ENCODE assay signal across 8 cellular contexts in the genomic region with DNA sequence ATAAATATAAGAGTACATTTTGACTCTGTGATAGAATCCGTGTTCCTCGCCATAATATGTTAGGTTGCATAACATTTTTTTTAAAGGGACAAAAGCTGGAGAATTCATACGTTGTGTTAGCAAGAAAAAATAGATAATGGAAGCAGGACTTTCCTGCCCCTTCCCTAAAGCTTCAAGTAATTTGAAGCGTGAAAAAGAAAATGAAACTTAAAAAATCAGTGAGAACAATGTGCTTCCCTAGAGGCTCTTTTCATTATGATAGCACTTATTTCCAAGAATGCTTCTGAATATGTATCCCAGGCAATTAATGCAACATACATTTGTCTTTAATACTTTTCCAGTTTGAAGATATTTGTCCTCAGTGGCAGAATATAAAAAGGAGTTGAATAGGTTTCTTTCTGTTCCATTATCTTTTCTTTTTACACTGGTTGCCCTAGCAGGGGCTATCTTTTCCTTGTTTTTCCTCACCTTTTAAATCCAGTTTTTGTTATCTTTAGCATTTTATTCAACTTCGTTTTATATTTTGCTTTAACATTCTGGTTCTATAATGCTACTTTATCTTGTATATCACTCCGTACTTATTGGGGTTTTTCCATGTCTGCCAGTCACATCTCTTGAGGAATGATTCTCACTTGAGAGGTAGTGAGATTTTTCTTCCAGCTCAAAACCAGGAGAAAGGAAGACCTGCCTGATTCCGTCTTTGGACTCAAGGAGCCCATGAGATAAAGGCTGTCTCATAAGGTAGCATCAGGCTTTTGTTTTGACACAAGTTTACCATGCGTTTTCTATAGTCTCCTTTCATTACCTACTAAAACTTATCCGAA.
A peak's percentile ranks its signal among the peaks of the same experiment; 100 is the strongest.
DNase-seq lines count a peak whose midpoint lies in the region; ATAC-seq and TF ChIP-seq lines count a peak whose summit lies in the region.

No MANE protein-coding gene starts in this region.

- H3K36me3 ChIP-seq in Panc1 (ENCODE audit: control insufficient read depth, insufficient read depth, low read length) (no peaks in the 10 kb centered on the region), esophagus squamous epithelium (peaks cover 0 to 7% (median 0%) of the 10 kb centered on the region in 3 donors), prostate gland (no peaks in the 10 kb centered on the region)

- H3K9me3 ChIP-seq in Panc1 (ENCODE audit: control insufficient read depth, insufficient read depth, low read depth, low read length) (no peaks in the 10 kb centered on the region), esophagus squamous epithelium (no peaks in the 10 kb centered on the region), prostate gland (no peaks in the 10 kb centered on the region)

- peak overlapping the region; percentile 55; the same call in 1 of the 2 replicates for H3K27ac ChIP-seq in Panc1 (ENCODE audit: low read length)
- H3K27ac ChIP-seq in esophagus squamous epithelium: peak overlapping the region; percentile 25 to 82 (median 60)
- H3K27ac ChIP-seq in prostate gland: peak overlapping the region; percentile 41 to 56

- CTCF ChIA-PET in Panc1 (lab: Charles Lee): interaction anchor here (0.6 kb wide), 1 partner anchor 1207 kb away, joined by 3 read pairs; no protein-coding TSS in a partner anchor

- TF ChIP-seq POLR2A in esophagus squamous epithelium (IDR thresholded peaks at IDR 0.05): no peak
- no peak for TF ChIP-seq POLR2A in prostate gland (IDR thresholded peaks at IDR 0.05)

- WGBS in esophagus squamous epithelium, 2 donors: 26% methylated on average over 9 of the region's 9 CpGs
- 43% methylated on average over 9 of the region's 9 CpGs for WGBS in prostate gland

- ATAC-seq in Panc1: peak; percentile 45; the same call in 1 of the 2 replicates
- no peak for ATAC-seq in HG03378 (IDR thresholded peaks at IDR 0.05; ENCODE audit: unreplicated experiment)
- ATAC-seq in HG03196 (IDR thresholded peaks at IDR 0.05; ENCODE audit: unreplicated experiment): no peak

- H3K4me3 ChIP-seq in Panc1 (ENCODE audit: low read depth in 2 of 2, low read length in 2 of 2) (peak overlapping the region in 1 of 2 experiments; percentile 3; a peak in 1 of 4 replicates), esophagus squamous epithelium (peak overlapping the region in 3 of 4 donors; percentile 17 to 51 (median 33)), prostate gland (peak overlapping the region; percentile 11 to 12)

- in situ Hi-C loops in Panc1 (cut with HindIII; ENCODE audit: low pct_unique_long_range_greater_than_20kb, low sequenced_read_pairs): no loop called here

- H3K4me1 ChIP-seq in Panc1 (ENCODE audit: control insufficient read depth, insufficient read depth, low read length): peaks cover 18% of the 10 kb centered on the region
- H3K4me1 ChIP-seq in esophagus squamous epithelium: peaks cover 7 to 87% (median 29%) of the 10 kb centered on the region in 3 donors
- H3K4me1 ChIP-seq in prostate gland (replicated peaks): peaks cover 11% of the 10 kb centered on the region

- TF ChIP-seq CTCF in Panc1 (IDR thresholded peaks at IDR 0.05) (no peak), esophagus squamous epithelium (IDR thresholded peaks at IDR 0.05) (no peak), prostate gland (IDR thresholded peaks at IDR 0.05) (no peak)

- DNase-seq in EH (ENCODE audit: low read depth): peak; percentile 37
- no peak for DNase-seq in Panc1 (ENCODE audit: low read depth, low spot score)
- no peak for DNase-seq in esophagus squamous epithelium (lab: John Stamatoyannopoulos, UW)
- no peak for DNase-seq in prostate gland (ENCODE audit: low spot score)
- DNase-seq in GF-D8 (lab: John Stamatoyannopoulos, UW): no peak
- DNase-seq in central memory CD4-positive, alpha-beta T cell: no peak

- POLR2A ChIA-PET in Panc1 (lab: Charles Lee): no interaction called here

- BruUV-seq in Panc1 (replicated peaks; lab: Mats Ljungman, UMichigan): no TSS peak

- intact Hi-C loops in Panc1 (cut with micrococcal nuclease; ENCODE audit: unreplicated experiment) (no loop called here), esophagus squamous epithelium (cut with DNase I) (no loop called here), prostate gland (cut with DNase I) (loop anchor here (10.0 kb wide), 1 partner anchor 78 kb away; no protein-coding TSS in a partner anchor)

- no peaks in the 10 kb centered on the region for H3K27me3 ChIP-seq in Panc1 (ENCODE audit: control insufficient read depth, insufficient read depth, low read length)
- no peaks in the 10 kb centered on the region for H3K27me3 ChIP-seq in esophagus squamous epithelium
- H3K27me3 ChIP-seq in prostate gland (replicated peaks; ENCODE audit: insufficient read depth): no peaks in the 10 kb centered on the region
